8 cellular contexts compared by ENCODE assay signal in the genomic region with DNA sequence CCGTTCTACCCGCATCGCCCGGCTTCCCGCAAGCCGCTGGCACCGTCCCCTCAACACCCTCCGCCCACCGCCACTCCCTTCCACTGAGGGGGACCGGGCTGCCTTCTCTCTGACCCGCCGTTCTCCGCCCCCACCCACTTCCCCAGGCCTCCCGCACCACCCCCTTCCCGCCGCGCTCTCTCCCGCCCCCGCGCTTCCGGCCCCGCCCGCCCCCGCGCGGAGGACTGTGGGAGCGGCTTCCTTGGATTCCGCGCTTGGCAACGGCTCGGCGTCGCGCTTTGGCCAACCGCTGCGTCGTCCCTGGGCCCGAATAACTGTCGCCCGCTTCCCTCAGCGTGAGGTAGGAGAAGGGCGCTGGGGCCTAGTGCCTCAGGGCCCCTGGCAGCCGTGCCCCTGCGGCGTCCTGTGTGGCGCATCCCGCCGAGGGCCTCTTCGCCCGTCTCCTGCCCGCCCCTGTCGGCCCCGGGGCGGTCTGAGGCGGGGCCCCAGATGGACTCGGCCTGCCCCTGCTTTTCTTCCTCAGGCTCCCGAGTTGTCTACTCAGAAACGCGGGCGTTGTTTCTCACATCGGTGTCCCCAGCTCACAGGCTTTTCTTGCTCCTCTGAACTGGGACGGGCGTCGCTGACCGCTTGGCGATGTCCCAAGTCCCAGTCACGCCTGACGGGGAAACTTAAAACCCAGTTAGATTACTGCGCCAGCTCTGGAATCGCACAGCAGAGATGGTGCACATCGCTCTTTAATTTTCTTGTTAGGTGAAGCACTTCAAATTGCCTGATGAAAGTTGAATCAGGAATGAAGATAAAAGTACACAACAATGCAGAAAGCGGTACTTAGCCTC. TPM values are rescaled to one million over a fixed set of nuclear protein-coding genes. Genes with fewer than 3 reads are reported as not detected.
DNase-seq lines count a peak whose midpoint lies in the region; ATAC-seq and TF ChIP-seq lines count a peak whose summit lies in the region.

A gene with protein sequence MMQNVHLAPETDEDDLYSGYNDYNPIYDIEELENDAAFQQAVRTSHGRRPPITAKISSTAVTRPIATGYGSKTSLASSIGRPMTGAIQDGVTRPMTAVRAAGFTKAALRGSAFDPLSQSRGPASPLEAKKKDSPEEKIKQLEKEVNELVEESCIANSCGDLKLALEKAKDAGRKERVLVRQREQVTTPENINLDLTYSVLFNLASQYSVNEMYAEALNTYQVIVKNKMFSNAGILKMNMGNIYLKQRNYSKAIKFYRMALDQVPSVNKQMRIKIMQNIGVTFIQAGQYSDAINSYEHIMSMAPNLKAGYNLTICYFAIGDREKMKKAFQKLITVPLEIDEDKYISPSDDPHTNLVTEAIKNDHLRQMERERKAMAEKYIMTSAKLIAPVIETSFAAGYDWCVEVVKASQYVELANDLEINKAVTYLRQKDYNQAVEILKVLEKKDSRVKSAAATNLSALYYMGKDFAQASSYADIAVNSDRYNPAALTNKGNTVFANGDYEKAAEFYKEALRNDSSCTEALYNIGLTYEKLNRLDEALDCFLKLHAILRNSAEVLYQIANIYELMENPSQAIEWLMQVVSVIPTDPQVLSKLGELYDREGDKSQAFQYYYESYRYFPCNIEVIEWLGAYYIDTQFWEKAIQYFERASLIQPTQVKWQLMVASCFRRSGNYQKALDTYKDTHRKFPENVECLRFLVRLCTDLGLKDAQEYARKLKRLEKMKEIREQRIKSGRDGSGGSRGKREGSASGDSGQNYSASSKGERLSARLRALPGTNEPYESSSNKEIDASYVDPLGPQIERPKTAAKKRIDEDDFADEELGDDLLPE (plus strand): TSS at position 241 of the 839 bp plus-strand sequence. CDS start 7,229 bp downstream, outside the sequence.

- DNase-seq in C1 segment of cervical spinal cord (lab: John Stamatoyannopoulos, UW) (peak; percentile 45 to 97 (median 92)), NCI-H526 treated with DMSO at 0.1 percent for 48 hours (lab: John Stamatoyannopoulos, UW) (peak; percentile 87), dedifferentiated amniotic fluid mesenchymal stem cell (ENCODE audit: extremely low spot score) (peak; percentile 78), left lung (peak; percentile 91 to 98)
- DNase-seq in activated CD4-positive, alpha-beta T cell treated with anti-CD3 and anti-CD28 coated beads, Interleukin-2, amount 50 U/mL, for 1 hour, result peak; percentile 73
- peak; percentile 76 to 84 for DNase-seq in stimulated activated CD4-positive, alpha-beta T cell treated with anti-CD3 and anti-CD28 coated beads, Interleukin-2, amount 100 ng/mL, for 24 hours

- H3K9me3 ChIP-seq in left lung, result peaks cover 0 to 7% of the 10 kb centered on the region in 2 donors

- H3K4me3 ChIP-seq in left lung, result peak within 1 kb of the TSS; percentile 67 to 68

- H3K27ac ChIP-seq in left lung, result peak within 1 kb of the TSS; percentile 91 to 92

- no peaks in the 10 kb centered on the region for H3K27me3 ChIP-seq in left lung

- peak; percentile 83 for ATAC-seq in GM19328 (IDR thresholded peaks at IDR 0.05; ENCODE audit: unreplicated experiment)
- ATAC-seq in HG03460 (IDR thresholded peaks at IDR 0.05; ENCODE audit: unreplicated experiment), result peak; percentile 87
- peak; percentile 98 for ATAC-seq in left lung

- intact Hi-C loops in left lung (cut with DNase I), result no loop called here

- TF ChIP-seq CTCF in left lung (IDR thresholded peaks at IDR 0.05), result peak in 1 of 2 donors; percentile 26

- H3K4me1 ChIP-seq in left lung, result peaks cover 4 to 15% of the 10 kb centered on the region in 2 donors

- H3K36me3 ChIP-seq in left lung, result no peaks in the 10 kb centered on the region

RNA-seq across cellular contexts. Expression of the gene that starts here (rescaled TPM):
- total RNA-seq in left lung, result 10 to 100 TPM; 13.5 to 17.5 TPM

Comparison
In these comparisons a context has a peak if more than half of its experiments do, and no peak if none do; other contexts are left out.
1. Peak in every context shown above with its lines: DNase-seq, ATAC-seq, H3K4me3 ChIP-seq and H3K27ac ChIP-seq.